8 cellular contexts compared by ENCODE assay signal in the genomic region with DNA sequence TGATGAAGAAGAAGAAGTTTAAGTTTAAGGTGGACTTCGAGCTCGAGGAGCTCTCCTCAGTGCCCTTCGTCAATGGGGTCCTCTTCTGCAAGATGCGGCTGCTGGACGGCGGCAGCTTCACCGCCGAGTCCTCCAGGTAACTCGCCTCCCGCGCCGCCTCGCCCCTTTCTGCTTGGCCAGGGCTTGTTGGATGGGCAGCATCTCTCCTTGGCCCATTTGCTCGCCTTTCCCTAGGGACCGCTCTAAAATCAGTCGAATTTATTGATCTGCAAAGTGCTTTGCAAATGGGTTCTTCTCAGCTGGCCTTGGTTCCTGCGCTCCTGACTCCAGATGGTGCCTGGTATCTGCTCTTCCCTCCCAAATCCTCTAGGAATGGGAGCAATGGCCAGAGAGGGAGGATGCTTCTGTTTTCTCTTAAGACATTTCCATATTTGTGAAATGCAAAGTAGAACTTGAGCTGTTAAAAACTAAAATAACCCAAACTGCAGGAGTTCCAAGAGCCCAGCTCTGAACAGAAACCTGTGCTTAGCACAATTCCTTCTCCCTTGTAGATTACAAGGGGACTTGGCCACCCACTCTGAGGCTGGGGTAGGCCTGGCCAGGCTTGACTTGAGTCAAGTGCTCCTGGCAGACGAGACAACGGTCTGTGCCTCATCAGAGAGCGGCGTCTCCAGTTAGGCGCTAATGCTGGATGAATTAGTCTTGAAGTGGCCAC. TPM values are rescaled to one million over a fixed set of nuclear protein-coding genes. Genes with fewer than 3 reads are reported as not detected.
DNase-seq lines count a peak whose midpoint lies in the region; ATAC-seq and TF ChIP-seq lines count a peak whose summit lies in the region.

No MANE protein-coding gene starts in this region.

- no peaks in the 10 kb centered on the region for H3K36me3 ChIP-seq in lower lobe of right lung

- H3K27ac ChIP-seq in 22Rv1 = peak overlapping the region; percentile 55
- peak overlapping the region in 48 of 59 donors; percentile 13 to 90 (median 67) for H3K27ac ChIP-seq in dorsolateral prefrontal cortex
- peak overlapping the region; percentile 72 for H3K27ac ChIP-seq in lower lobe of right lung

- intact Hi-C loops in dorsolateral prefrontal cortex (cut with DNase I) (loop anchor here (5.0 kb wide), 2 partner anchors 43 to 48 kb away; no protein-coding TSS in a partner anchor), lower lobe of right lung (cut with DNase I) (no loop called here)

- TF ChIP-seq CTCF in 22Rv1 (IDR thresholded peaks at IDR 0.05) (no peak), dorsolateral prefrontal cortex (IDR thresholded peaks at IDR 0.05 in 54 of 56, conservative IDR thresholded peaks at IDR 0.05 in 2 of 56; ENCODE audit: low read depth in 1 of 56, partially characterized antibody in 56 of 56) (no peak), lower lobe of right lung (IDR thresholded peaks at IDR 0.05) (no peak)

- H3K4me3 ChIP-seq in dorsolateral prefrontal cortex (peak overlapping the region; percentile 39 to 86 (median 71)), lower lobe of right lung (peak overlapping the region; percentile 74)

- H3K9me3 ChIP-seq in lower lobe of right lung = no peaks in the 10 kb centered on the region

- peak; percentile 28 for ATAC-seq in GM18498 (IDR thresholded peaks at IDR 0.05; ENCODE audit: unreplicated experiment)
- ATAC-seq in HG02981 (IDR thresholded peaks at IDR 0.05; ENCODE audit: unreplicated experiment) = peak; percentile 27
- peak in 1 of 2 donors; percentile 6 for ATAC-seq in lower lobe of right lung

- H3K27me3 ChIP-seq in dorsolateral prefrontal cortex (no peaks in the 10 kb centered on the region), lower lobe of right lung (ENCODE audit: low read depth) (no peaks in the 10 kb centered on the region)

- H3K4me1 ChIP-seq in lower lobe of right lung = peaks cover 28% of the 10 kb centered on the region

- peak; percentile 63 for DNase-seq in NCI-H345 treated with DMSO at 0.1 percent for 48 hours (lab: John Stamatoyannopoulos, UW; ENCODE audit: unreplicated experiment)
- peak; percentile 50 for DNase-seq in activated CD4-positive, CD25-positive, alpha-beta regulatory T cell treated with anti-CD3 and anti-CD28 coated beads, Interleukin-2, amount 50 U/mL, for 72 hours
- peak in 9 of 10 donors; percentile 23 to 59 (median 39) for DNase-seq in dorsolateral prefrontal cortex
- DNase-seq in lower lobe of right lung = peak; percentile 61
- peak; percentile 14 to 25 for DNase-seq in stimulated activated CD8-positive, alpha-beta memory T cell treated with anti-CD3 and anti-CD28 coated beads, Interleukin-7, amount 100 ng/mL, for 48 hours (ENCODE audit: extremely low read depth in 1 of 2, low read depth in 1 of 2)

RNA-seq across cellular contexts. Expression of gene EEIG2, which starts 0.7 kb away (rescaled TPM):
- total RNA-seq in dorsolateral prefrontal cortex (10 to 100 TPM; 15.5 to 50.7 (median 31.6) TPM), lower lobe of right lung (20.0 TPM)
